In genomic region chr17:57407287-57408063, GRCh38 we compare ENCODE assay signal across 8 cellular contexts.
DNase-seq lines count a peak whose midpoint lies in the region; ATAC-seq and TF ChIP-seq lines count a peak whose summit lies in the region.

No MANE protein-coding gene starts in this region.

- TF ChIP-seq CTCF in brain (conservative IDR thresholded peaks at IDR 0.05) (no peak), parathyroid adenoma (IDR thresholded peaks at IDR 0.05) (no peak), CD14-positive monocyte (IDR thresholded peaks at IDR 0.05) (no peak)

- peaks cover 28% of the 10 kb centered on the region for H3K4me1 ChIP-seq in parathyroid adenoma

- peaks cover 53% of the 10 kb centered on the region for H3K79me2 ChIP-seq in parathyroid adenoma

- H3K9me3 ChIP-seq in parathyroid adenoma (ENCODE audit: control insufficient read depth, low read length), result no peaks in the 10 kb centered on the region

- no peaks in the 10 kb centered on the region for H3K36me3 ChIP-seq in parathyroid adenoma (ENCODE audit: control insufficient read depth, insufficient read depth, low read length)

- no peak overlapping the region for H2AFZ ChIP-seq in parathyroid adenoma

- H3K4me3 ChIP-seq in parathyroid adenoma (ENCODE audit: low read depth, low read length), result no peak overlapping the region

- TF ChIP-seq POLR2A in GM18505 (IDR thresholded peaks at IDR 0.05; ENCODE audit: borderline replicate concordance, extremely low read depth, insufficient read depth, insufficient read length), result no peak

- H3K27me3 Mint-ChIP-seq in brain (peaks cover 5% of the 10 kb centered on the region), CD14-positive monocyte (ENCODE audit: low read depth in 3 of 3) (peaks cover 0 to 1% (median 0%) of the 10 kb centered on the region in 3 donors)

- peaks cover 17% of the 10 kb centered on the region for H3K36me3 Mint-ChIP-seq in brain
- peaks cover 8 to 18% of the 10 kb centered on the region in 2 donors for H3K36me3 Mint-ChIP-seq in CD14-positive monocyte

- H3K27ac Mint-ChIP-seq in brain, result peak overlapping the region; percentile 94 to 99 (median 99)
- H3K27ac Mint-ChIP-seq in CD14-positive monocyte, result peak overlapping the region in 2 of 7 donors; percentile 18 to 22

- H3K27ac ChIP-seq in parathyroid adenoma, result peak overlapping the region; percentile 48

- H3K4me2 ChIP-seq in parathyroid adenoma (ENCODE audit: low read length), result peak overlapping the region; percentile 40

- H3K4me1 Mint-ChIP-seq in brain (peaks cover 82% of the 10 kb centered on the region), CD14-positive monocyte (peaks cover 35% of the 10 kb centered on the region)

- H3K9me3 Mint-ChIP-seq in brain (no peaks in the 10 kb centered on the region), CD14-positive monocyte (no peaks in the 10 kb centered on the region)

- H3K9ac ChIP-seq in parathyroid adenoma, result no peak overlapping the region

- no peak for ATAC-seq in GM18505 (IDR thresholded peaks at IDR 0.05; ENCODE audit: unreplicated experiment)

- DNase-seq in DMS79 treated with DMSO at 0.1 percent for 48 hours (lab: John Stamatoyannopoulos, UW), result peak; percentile 32
- DNase-seq in NCI-H2081 treated with DMSO at 0.1 percent for 48 hours (lab: John Stamatoyannopoulos, UW), result peak; percentile 21
- DNase-seq in CD14-positive monocyte (ENCODE audit: low spot score), result no peak
- DNase-seq in stimulated activated CD4-positive, alpha-beta T cell treated with anti-CD3 and anti-CD28 coated beads, Interleukin-4, amount 100 ng/mL, for 1 hour, result no peak
- no peak for DNase-seq in GOT3 (lab: John Stamatoyannopoulos, UW)

- intact Hi-C loops in CD14-positive monocyte (cut with micrococcal nuclease), result no loop called here

- H3K4me3 Mint-ChIP-seq in brain, result peak overlapping the region; percentile 72 to 83 (median 80)
- H3K4me3 Mint-ChIP-seq in CD14-positive monocyte, result no peak overlapping the region

- H3K27me3 ChIP-seq in parathyroid adenoma (ENCODE audit: control insufficient read depth, insufficient read depth, low read length), result no peaks in the 10 kb centered on the region

Comparison
In these comparisons a context has a peak if more than half of its experiments do, and no peak if none do; other contexts are left out.
1. DNase-seq: peak in DMS79 treated with DMSO at 0.1 percent for 48 hours (single experiment) and NCI-H2081 treated with DMSO at 0.1 percent for 48 hours (single experiment); none in CD14-positive monocyte (single experiment), stimulated activated CD4-positive, alpha-beta T cell treated with anti-CD3 and anti-CD28 coated beads, Interleukin-4, amount 100 ng/mL, for 1 hour (single experiment) and GOT3 (single experiment).
2. H3K4me3 Mint-ChIP-seq: peak in brain (5 of 5); none in CD14-positive monocyte (0 of 2).